ENCODE assay signal across 1 cellular context in genomic region chr17:49145654-49146053, GRCh38.
TF ChIP-seq lines count a peak whose summit lies in the region.
"Not testable (repeated sequence)": the region's sequence is repeated elsewhere in the genome, so short reads cannot be mapped to it uniquely, and the experiment has no call there.

No MANE protein-coding gene starts in this region.

TF ChIP-seq in HepG2, 621 proteins besides CTCF, POLR2A, EP300 and RAD21 (continued from another document):
- peak; percentile 56 for TF ChIP-seq ARID5B (CRISPR knock-in tag; IDR thresholded peaks at IDR 0.05)
- peak; percentile 45; the same call in 1 of the 2 replicates for TF ChIP-seq RARA (CRISPR knock-in tag; IDR thresholded peaks at IDR 0.05)
- TF ChIP-seq SOX13, SOX6, FOXA1, FOXP1 (IDR thresholded peaks at IDR 0.05): not testable (repeated sequence)
- peak in 1 of 2 experiments; percentile 51; a peak in 1 of 4 replicates for TF ChIP-seq SOX13 (CRISPR knock-in tag; conservative IDR thresholded peaks at IDR 0.05 in 1 of 2, IDR thresholded peaks at IDR 0.05 in 1 of 2)
- TF ChIP-seq, protein P1, sequence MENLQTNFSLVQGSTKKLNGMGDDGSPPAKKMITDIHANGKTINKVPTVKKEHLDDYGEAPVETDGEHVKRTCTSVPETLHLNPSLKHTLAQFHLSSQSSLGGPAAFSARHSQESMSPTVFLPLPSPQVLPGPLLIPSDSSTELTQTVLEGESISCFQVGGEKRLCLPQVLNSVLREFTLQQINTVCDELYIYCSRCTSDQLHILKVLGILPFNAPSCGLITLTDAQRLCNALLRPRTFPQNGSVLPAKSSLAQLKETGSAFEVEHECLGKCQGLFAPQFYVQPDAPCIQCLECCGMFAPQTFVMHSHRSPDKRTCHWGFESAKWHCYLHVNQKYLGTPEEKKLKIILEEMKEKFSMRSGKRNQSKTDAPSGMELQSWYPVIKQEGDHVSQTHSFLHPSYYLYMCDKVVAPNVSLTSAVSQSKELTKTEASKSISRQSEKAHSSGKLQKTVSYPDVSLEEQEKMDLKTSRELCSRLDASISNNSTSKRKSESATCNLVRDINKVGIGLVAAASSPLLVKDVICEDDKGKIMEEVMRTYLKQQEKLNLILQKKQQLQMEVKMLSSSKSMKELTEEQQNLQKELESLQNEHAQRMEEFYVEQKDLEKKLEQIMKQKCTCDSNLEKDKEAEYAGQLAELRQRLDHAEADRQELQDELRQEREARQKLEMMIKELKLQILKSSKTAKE (CRISPR knock-in tag; IDR thresholded peaks at IDR 0.05; ENCODE audit: borderline replicate concordance) = 0 out of 2 replicates have a peak, but pooled peaks have one; percentile 9
- TF ChIP-seq RXRB (CRISPR knock-in tag; IDR thresholded peaks at IDR 0.05; ENCODE audit: borderline replicate concordance) = peak; percentile 75
- TF ChIP-seq ELF3 (CRISPR knock-in tag; IDR thresholded peaks at IDR 0.05) = peak; percentile 72
- 0 out of 2 replicates have a peak, but pooled peaks have one; percentile 43 for TF ChIP-seq SP5 (CRISPR knock-in tag; IDR thresholded peaks at IDR 0.05; ENCODE audit: borderline replicate concordance, low read depth)
- 0 out of 2 replicates have a peak, but pooled peaks have one; percentile 17 for TF ChIP-seq TARDBP (CRISPR knock-in tag; IDR thresholded peaks at IDR 0.05)
- TF ChIP-seq ZFX (CRISPR knock-in tag; IDR thresholded peaks at IDR 0.05; ENCODE audit: low read depth) = 0 out of 2 replicates have a peak, but pooled peaks have one; percentile 15
- TF ChIP-seq SOX6 (CRISPR knock-in tag; IDR thresholded peaks at IDR 0.05) = peak; percentile 48; the same call in 1 of the 2 replicates
- peak; percentile 26; the same call in 1 of the 2 replicates for TF ChIP-seq SAP130 (CRISPR knock-in tag; IDR thresholded peaks at IDR 0.05; ENCODE audit: low read depth)
- TF ChIP-seq FOXA1 (CRISPR knock-in tag; IDR thresholded peaks at IDR 0.05) = peak; percentile 74
- TF ChIP-seq FOXA3 (CRISPR knock-in tag; IDR thresholded peaks at IDR 0.05) = peak; percentile 64
- TF ChIP-seq FOXP1 (CRISPR knock-in tag; IDR thresholded peaks at IDR 0.05) = 0 out of 2 replicates have a peak, but pooled peaks have one; percentile 33
TF ChIP-seq in HepG2: peak in this region for 17; not testable (repeated sequence) for 604.
